ENCODE assay signal across 10 cellular contexts in genomic region chr3:127749787-127750225, GRCh38.
A peak's percentile ranks its signal among the peaks of the same experiment; 100 is the strongest.
DNase-seq lines count a peak whose midpoint lies in the region; ATAC-seq, FAIRE-seq and TF ChIP-seq lines count a peak whose summit lies in the region.
"Had no signal": no experiment of that assay in that cellular context is flagged by ENCODE, and none has a peak within 500 bp of the region (broad histone marks: within the 10 kb centered on the region; RNA-seq: fewer than 3 reads in every experiment).

No MANE protein-coding gene starts in this region.

- TF ChIP-seq EP300 in H1 (IDR thresholded peaks at IDR 0.05; ENCODE audit: borderline replicate concordance in 1 of 2, low read depth in 2 of 2, low read length in 2 of 2), result no peak

- peaks cover 0 to 4% of the 10 kb centered on the region in 2 donors for H3K27me3 Mint-ChIP-seq in stimulated activated naive B cell treated with anti-CD40 and anti-IgM and Interleukin-4, amounts not matched to agents 10 μg/mL and 1 μg/mL and 100 μg/mL, for 72 hours

- H3K23ac ChIP-seq in H1 (ENCODE audit: insufficient read length), result no peak overlapping the region

- no peak overlapping the region for H4K5ac ChIP-seq in H1 (ENCODE audit: insufficient read length, low read depth, low read length)

- no peak overlapping the region for H2BK5ac ChIP-seq in H1 (ENCODE audit: low read depth, low read length)

- no peaks in the 10 kb centered on the region for H3K36me3 ChIP-seq in H1 (ENCODE audit: control insufficient read depth in 2 of 4, insufficient read depth in 4 of 4, low read length in 3 of 4)
- no peaks in the 10 kb centered on the region for H3K36me3 ChIP-seq in uterus
- H3K36me3 ChIP-seq in effector memory CD4-positive, alpha-beta T cell (ENCODE audit: control insufficient read depth, insufficient read depth, low read length), result no peaks in the 10 kb centered on the region
- H3K36me3 ChIP-seq: Peyer's patch had no signal

- peak; percentile 14 for DNase-seq in SIG-M5 treated with dmso at 0.1 percent for 504 hours (lab: John Stamatoyannopoulos, UW; ENCODE audit: unreplicated experiment)
- no peak for DNase-seq in SIG-M5 (lab: John Stamatoyannopoulos, UW)
- peak; percentile 45 for DNase-seq in NCI-H1694 (lab: John Stamatoyannopoulos, UW)
- DNase-seq in H1 (ENCODE audit: low read depth in 1 of 2, low spot score in 2 of 2), result no peak
- DNase-seq in stimulated activated naive B cell treated with anti-CD40 and anti-IgM and Interleukin-4, amounts not matched to agents 10 μg/mL and 1 μg/mL and 100 μg/mL, for 72 hours, result no peak
- DNase-seq in uterus, result no peak
- no peak for DNase-seq in effector memory CD4-positive, alpha-beta T cell
- no peak for DNase-seq in SK-N-DZ (ENCODE audit: low spot score)
- DNase-seq: stimulated activated naive CD4-positive, alpha-beta T cell treated with Interleukin-2 at 50 U/mL for 16 hours had no signal

- H3K79me2 ChIP-seq in H1 (ENCODE audit: control insufficient read depth in 1 of 2, insufficient read depth in 2 of 2, low read length in 2 of 2), result no peaks in the 10 kb centered on the region

- no peak overlapping the region for H2AFZ ChIP-seq in H1 (ENCODE audit: low read length)

- H3K27ac ChIP-seq in H1 (ENCODE audit: low read depth, low read length) (no peak overlapping the region), uterus (peak overlapping the region in 1 of 2 donors; percentile 25)
- no peak overlapping the region for H3K27ac ChIP-seq in effector memory CD4-positive, alpha-beta T cell (ENCODE audit: insufficient read depth, low read length, poor library complexity, severe bottlenecking)

- no peaks in the 10 kb centered on the region for H3K9me3 ChIP-seq in H1 (ENCODE audit: insufficient read depth in 2 of 2, low read depth in 1 of 2, low read length in 1 of 2)
- no peaks in the 10 kb centered on the region for H3K9me3 ChIP-seq in uterus
- no peaks in the 10 kb centered on the region for H3K9me3 ChIP-seq in effector memory CD4-positive, alpha-beta T cell (ENCODE audit: control insufficient read depth, low read length)
- H3K9me3 ChIP-seq: Peyer's patch had no signal

- H4K8ac ChIP-seq in H1 (ENCODE audit: extremely low read depth, insufficient read depth, low read length), result 0 out of 2 replicates have a peak overlapping the region, but pooled peaks have one; percentile 3

- H3K4me3 Mint-ChIP-seq in stimulated activated naive B cell treated with anti-CD40 and anti-IgM and Interleukin-4, amounts not matched to agents 10 μg/mL and 1 μg/mL and 100 μg/mL, for 72 hours, result peak overlapping the region; percentile 37 to 64

- TF ChIP-seq CTCF in H1 (IDR thresholded peaks at IDR 0.05; ENCODE audit: control extremely low read depth in 1 of 3, insufficient read depth in 1 of 3, low read depth in 1 of 3, low read length in 3 of 3) (peak in 2 of 3 experiments; percentile 30 to 37; a peak in 3 of 4 replicates), uterus (IDR thresholded peaks at IDR 0.05) (no peak)

- no peak overlapping the region for H3K4me3 ChIP-seq in H1 (ENCODE audit: extremely low read depth in 1 of 4, insufficient read depth in 2 of 4, low read depth in 3 of 4, low read length in 4 of 4)
- no peak overlapping the region for H3K4me3 ChIP-seq in uterus
- H3K4me3 ChIP-seq in effector memory CD4-positive, alpha-beta T cell (ENCODE audit: insufficient read depth, low read depth, low read length, poor library complexity, severe bottlenecking), result no peak overlapping the region
- H3K4me3 ChIP-seq: Peyer's patch had no signal

- no peak overlapping the region for H3K9ac ChIP-seq in H1 (replicated peaks in 1 of 4; ENCODE audit: extremely low read depth in 1 of 4, low read depth in 3 of 4, low read length in 3 of 4)

- H2BK12ac ChIP-seq in H1 (ENCODE audit: low read depth, low read length), result no peak overlapping the region

- no peak overlapping the region for H2AK5ac ChIP-seq in H1 (ENCODE audit: low read depth, low read length)

- H4K91ac ChIP-seq in H1 (replicated peaks; ENCODE audit: insufficient read length, low read length), result no peak overlapping the region

- H3K23me2 ChIP-seq in H1 (ENCODE audit: low read depth, low read length), result no peaks in the 10 kb centered on the region

- H4K20me1 ChIP-seq in H1 (replicated peaks in 1 of 2; ENCODE audit: control insufficient read depth in 1 of 2, insufficient read depth in 2 of 2, low read length in 2 of 2), result no peaks in the 10 kb centered on the region

- H2BK120ac ChIP-seq in H1 (replicated peaks; ENCODE audit: low read depth, low read length), result no peak overlapping the region

- POLR2A ChIA-PET in H1 (lab: Charles Lee; ENCODE audit: partially characterized antibody), result no interaction called here

- 88% methylated on average over 7 of the region's 7 CpGs; no CpG with 5 or more reads in 1 of the 2 experiments for WGBS in H1 (ENCODE audit: extremely low coverage in 1 of 2, insufficient coverage in 1 of 2, insufficient read length in 1 of 2, insufficient replicate concordance in 2 of 2, low coverage in 1 of 2, low lambda C conversion rate in 2 of 2, missing lambda C conversion rate in 1 of 2), 2 experiments

- intact Hi-C loops in uterus (cut with DNase I; ENCODE audit: low total_unique reads), result no loop called here

- no peak overlapping the region for H3K18ac ChIP-seq in H1 (ENCODE audit: extremely low read depth, low read length)

- no peak overlapping the region for H3K14ac ChIP-seq in H1 (ENCODE audit: insufficient read length)

- no peak overlapping the region for H3K4me2 ChIP-seq in H1 (ENCODE audit: insufficient read depth in 1 of 2, low read depth in 2 of 2, low read length in 2 of 2)

- no peak overlapping the region for H3K4ac ChIP-seq in H1 (replicated peaks; ENCODE audit: insufficient read length, low read depth, low read length)

- H3K4me1 ChIP-seq in H1 (replicated peaks in 1 of 4; ENCODE audit: control insufficient read depth in 3 of 4, insufficient read depth in 4 of 4, low read length in 3 of 4) (no peaks in the 10 kb centered on the region), uterus (peaks cover 0 to 12% of the 10 kb centered on the region in 2 donors)
- H3K4me1 ChIP-seq in effector memory CD4-positive, alpha-beta T cell (ENCODE audit: control insufficient read depth, insufficient read depth, low read length, poor library complexity, severe bottlenecking), result no peaks in the 10 kb centered on the region

- H2BK15ac ChIP-seq in H1 (ENCODE audit: low read length), result no peak overlapping the region

- H3K27me3 ChIP-seq in H1 (replicated peaks in 1 of 4; ENCODE audit: control insufficient read depth in 3 of 4, extremely low read depth in 1 of 4, insufficient read depth in 3 of 4, low read length in 3 of 4), result no peaks in the 10 kb centered on the region
- H3K27me3 ChIP-seq in uterus, result no peaks in the 10 kb centered on the region
- H3K27me3 ChIP-seq in effector memory CD4-positive, alpha-beta T cell (replicated peaks; ENCODE audit: control insufficient read depth, insufficient read depth, low read length, poor library complexity, severe bottlenecking), result no peaks in the 10 kb centered on the region
- H3K27me3 ChIP-seq: Peyer's patch had no signal

- peaks cover 45 to 71% of the 10 kb centered on the region in 2 donors for H3K36me3 Mint-ChIP-seq in stimulated activated naive B cell treated with anti-CD40 and anti-IgM and Interleukin-4, amounts not matched to agents 10 μg/mL and 1 μg/mL and 100 μg/mL, for 72 hours

- CTCF ChIA-PET in H1 (lab: Charles Lee; ENCODE audit: partially characterized antibody), result interaction anchor here (1.0 to 5.8 kb wide), 12 partner anchors 10 to 221 kb away, joined by 3 to 35 read pairs (median 8); no protein-coding TSS in a partner anchor

- H3K79me1 ChIP-seq in H1 (ENCODE audit: low read depth, low read length), result no peaks in the 10 kb centered on the region

- peaks cover 64 to 88% of the 10 kb centered on the region in 2 donors for H3K4me1 Mint-ChIP-seq in stimulated activated naive B cell treated with anti-CD40 and anti-IgM and Interleukin-4, amounts not matched to agents 10 μg/mL and 1 μg/mL and 100 μg/mL, for 72 hours

- TF ChIP-seq POLR2A in H1 (IDR thresholded peaks at IDR 0.05; ENCODE audit: control extremely low read depth in 1 of 2, low read depth in 2 of 2, low read length in 2 of 2) (no peak), uterus (IDR thresholded peaks at IDR 0.05) (no peak)

- H3K9me3 Mint-ChIP-seq in stimulated activated naive B cell treated with anti-CD40 and anti-IgM and Interleukin-4, amounts not matched to agents 10 μg/mL and 1 μg/mL and 100 μg/mL, for 72 hours, result peaks cover 4% of the 10 kb centered on the region in 2 donors

- H3K56ac ChIP-seq in H1 (replicated peaks; ENCODE audit: insufficient read length, low read depth, low read length), result no peak overlapping the region

- no peak for ATAC-seq in stimulated activated naive B cell treated with anti-CD40 and anti-IgM and Interleukin-4, amounts not matched to agents 10 μg/mL and 1 μg/mL and 100 μg/mL, for 72 hours (replicated peaks)

- H3K27ac Mint-ChIP-seq in stimulated activated naive B cell treated with anti-CD40 and anti-IgM and Interleukin-4, amounts not matched to agents 10 μg/mL and 1 μg/mL and 100 μg/mL, for 72 hours, result peak overlapping the region; percentile 92

- FAIRE-seq in H1 (lab: Jason Lieb, UNC), result no peak

- H2BK20ac ChIP-seq in H1 (ENCODE audit: low read length), result no peak overlapping the region

- TF ChIP-seq RAD21 in H1 (IDR thresholded peaks at IDR 0.05 in 1 of 2, conservative IDR thresholded peaks at IDR 0.05 in 1 of 2; ENCODE audit: low read depth in 2 of 2, low read length in 2 of 2), result peak; percentile 31 to 49; a peak in 3 of 4 replicates

TF ChIP-seq in H1, 55 proteins besides CTCF, POLR2A, EP300 and RAD21:
- TF ChIP-seq ASH2L (IDR thresholded peaks at IDR 0.05; ENCODE audit: low read length) (no peak), SIN3A (conservative IDR thresholded peaks at IDR 0.05 in 1 of 2, IDR thresholded peaks at IDR 0.05 in 1 of 2; ENCODE audit: low read depth in 1 of 2, low read length in 2 of 2) (no peak), KDM5A (IDR thresholded peaks at IDR 0.05; ENCODE audit: low read length) (no peak), EGR1 (IDR thresholded peaks at IDR 0.05; ENCODE audit: borderline replicate concordance, low read depth, low read length) (no peak), JUND (IDR thresholded peaks at IDR 0.05; ENCODE audit: low read length) (no peak), YY1 (IDR thresholded peaks at IDR 0.05; ENCODE audit: low read depth, low read length) (no peak), CBX5 (IDR thresholded peaks at IDR 0.05; ENCODE audit: low read depth, low read length) (no peak), HDAC6 (IDR thresholded peaks at IDR 0.05; ENCODE audit: low read depth, low read length) (no peak), SP1 (IDR thresholded peaks at IDR 0.05; ENCODE audit: low read depth, low read length) (no peak), KDM1A (IDR thresholded peaks at IDR 0.05; ENCODE audit: borderline replicate concordance, low read length) (no peak)

Comparison
In these comparisons a context has a peak if more than half of its experiments do, and no peak if none do; other contexts are left out.
1. DNase-seq: peak in SIG-M5 treated with dmso at 0.1 percent for 504 hours (single experiment) and NCI-H1694 (single experiment); none in SIG-M5 (single experiment), H1 (0 of 2), stimulated activated naive B cell treated with anti-CD40 and anti-IgM and Interleukin-4, amounts not matched to agents 10 μg/mL and 1 μg/mL and 100 μg/mL, for 72 hours (single experiment), uterus (0 of 2), effector memory CD4-positive, alpha-beta T cell (0 of 3) and SK-N-DZ (single experiment).
2. CTCF ChIP-seq: peak in H1 (2 of 3); none in uterus (0 of 4).